1 cellular context compared by ENCODE assay signal in genomic region chr7:1645071-1646015, GRCh38.
TF ChIP-seq lines count a peak whose summit lies in the region.

No MANE protein-coding gene starts in this region.

TF ChIP-seq in K562, 482 proteins besides CTCF, POLR2A, EP300 and RAD21:
- TF ChIP-seq BRCA1 (IDR thresholded peaks at IDR 0.05) (no peak), BRCA1 (CRISPR knock-in tag; IDR thresholded peaks at IDR 0.05) (no peak)
